ENCODE assay signal across 8 cellular contexts in genomic region chr10:72248477-72249151, GRCh38.
DNase-seq lines count a peak whose midpoint lies in the region; ATAC-seq lines count a peak whose summit lies in the region.

No MANE protein-coding gene starts in this region.

- peaks cover 49 to 55% of the 10 kb centered on the region in 2 donors for H3K4me1 ChIP-seq in duodenal mucosa (ENCODE audit: control insufficient read depth in 1 of 2, insufficient read depth in 2 of 2, low read length in 2 of 2)

- H3K27me3 ChIP-seq in duodenal mucosa (ENCODE audit: control insufficient read depth in 1 of 2, insufficient read depth in 2 of 2, low read length in 2 of 2) = no peaks in the 10 kb centered on the region

- no peaks in the 10 kb centered on the region for H3K36me3 ChIP-seq in duodenal mucosa (ENCODE audit: control insufficient read depth in 1 of 2, insufficient read depth in 2 of 2, low read length in 2 of 2)

- peak overlapping the region; percentile 63 to 64 for H3K9ac ChIP-seq in duodenal mucosa (ENCODE audit: low read depth in 1 of 2, low read length in 2 of 2)

- no peaks in the 10 kb centered on the region for H3K9me3 ChIP-seq in duodenal mucosa (ENCODE audit: control insufficient read depth in 1 of 2, low read length in 2 of 2)

- H3K4me3 ChIP-seq in duodenal mucosa (ENCODE audit: low read depth in 1 of 2, low read length in 2 of 2) = peak overlapping the region; percentile 47 to 56

- ATAC-seq in GM21576 (IDR thresholded peaks at IDR 0.05; ENCODE audit: unreplicated experiment) = peak; percentile 73

- peak overlapping the region; percentile 86 for H3K27ac ChIP-seq in duodenal mucosa (ENCODE audit: low read depth, low read length)

- DNase-seq in GF-D8 (lab: John Stamatoyannopoulos, UW) = peak; percentile 54
- DNase-seq in KG1 (lab: John Stamatoyannopoulos, UW) = peak; percentile 75
- peak; percentile 28 to 63 for DNase-seq in activated CD4-positive, alpha-beta T cell treated with anti-CD3 and anti-CD28 coated beads, Interleukin-2, amount 50 U/mL, for 24 hours (ENCODE audit: low read depth in 1 of 2, low spot score in 1 of 2)
- peak; percentile 85 for DNase-seq in midbrain (lab: John Stamatoyannopoulos, UW)
- DNase-seq in stimulated activated CD8-positive, alpha-beta memory T cell treated with anti-CD3 and anti-CD28 coated beads, Interleukin-7, amount 100 ng/mL, for 1 hour (ENCODE audit: low read depth in 2 of 2) = peak; percentile 32 to 47
- no peak for DNase-seq in ecto neural progenitor cell (ENCODE audit: low spot score)
